In genomic region chr11:106286881-106287504, GRCh38 we compare ENCODE assay signal across 11 cellular contexts.
"Had no signal": no experiment of that assay in that cellular context is flagged by ENCODE, and none has a peak within 500 bp of the region (broad histone marks: within the 10 kb centered on the region; RNA-seq: fewer than 3 reads in every experiment).

No MANE protein-coding gene starts in this region.

- DNase-seq: activated CD4-positive, alpha-beta T cell treated with anti-CD3 and anti-CD28 coated beads for 48 hours; activated CD8-positive, alpha-beta T cell treated with anti-CD3 and anti-CD28 coated beads, Interleukin-2, amount 10 ng/mL, durations not matched to agents 7 days and 5 days; activated naive CD4-positive, alpha-beta T cell treated with Interleukin-2 at 50 U/mL for 16 hours; activated naive CD8-positive, alpha-beta T cell treated with anti-CD3 and anti-CD28 coated beads, Interleukin-2, amount 50 U/mL, for 24 hours; heart right ventricle; naive B cell; stimulated activated CD4-positive, alpha-beta T cell treated with anti-CD3 and anti-CD28 coated beads, Interleukin-4, amount 100 ng/mL, for 1 hour; stimulated activated CD8-positive, alpha-beta memory T cell treated with anti-CD3 and anti-CD28 coated beads, Interleukin-4, amount 100 ng/mL, for 48 hours; stimulated activated naive CD8-positive, alpha-beta T cell treated with anti-CD3 and anti-CD28 coated beads, Interleukin-15, amount 100 ng/mL, for 72 hours; T-helper 1 cell; testis had no signal

- ATAC-seq: activated CD8-positive, alpha-beta T cell treated with anti-CD3 and anti-CD28 coated beads, Interleukin-2, amount 10 ng/mL, durations not matched to agents 7 days and 5 days; activated naive CD8-positive, alpha-beta T cell treated with anti-CD3 and anti-CD28 coated beads, Interleukin-2, amount 50 U/mL, for 24 hours; heart right ventricle; stimulated activated naive CD8-positive, alpha-beta T cell treated with anti-CD3 and anti-CD28 coated beads, Interleukin-15, amount 100 ng/mL, for 72 hours had no signal
